Comparison of ENCODE assay signal across 3 cellular contexts in genomic region chr1:61852693-61853060, GRCh38.
"Had no signal": no experiment of that assay in that cellular context is flagged by ENCODE, and none has a peak within 500 bp of the region (broad histone marks: within the 10 kb centered on the region; RNA-seq: fewer than 3 reads in every experiment).

No MANE protein-coding gene starts in this region.

- H3K27me3 ChIP-seq: SJCRH30 had no signal

- H3K36me3 ChIP-seq: SJCRH30 had no signal

- H3K4me3 ChIP-seq: SJCRH30 had no signal

- DNase-seq: NCI-H2081 treated with DMSO at 0.1 percent for 48 hours, NCI-H226 had no signal

- H3K27ac ChIP-seq: SJCRH30 had no signal

- H3K9me3 ChIP-seq: SJCRH30 had no signal
